In genomic region chr15:82709421-82710207, GRCh38 we compare ENCODE assay signal across 8 cellular contexts. TPM values are rescaled to one million over a fixed set of nuclear protein-coding genes. Genes with fewer than 3 reads are reported as not detected.
A peak's percentile ranks its signal among the peaks of the same experiment; 100 is the strongest.
DNase-seq lines count a peak whose midpoint lies in the region; ATAC-seq and TF ChIP-seq lines count a peak whose summit lies in the region.

Gene AP3B2 (minus strand): TSS chr15:82709875. CDS start chr15:82709706, 169 bp downstream.

- intact Hi-C loops in ascending aorta (cut with DNase I): loop anchor here (2.0 to 5.0 kb wide), 2 partner anchors 39 to 47 kb away; no protein-coding TSS in a partner anchor
- intact Hi-C loops in aorta (cut with DNase I): loop anchor here in 1 of 2 donors (5.0 kb wide), 1 partner anchor 47 kb away; no protein-coding TSS in a partner anchor

- H3K4me1 ChIP-seq in ascending aorta (peaks cover 7 to 11% of the 10 kb centered on the region in 2 donors), hepatocyte (ENCODE audit: insufficient read depth) (peaks cover 4% of the 10 kb centered on the region), aorta (ENCODE audit: control insufficient read depth in 1 of 2, insufficient read depth in 2 of 2, low read length in 2 of 2) (no peaks in the 10 kb centered on the region)

- H3K36me3 ChIP-seq in ascending aorta (no peaks in the 10 kb centered on the region), hepatocyte (replicated peaks; ENCODE audit: insufficient read depth, low read depth) (no peaks in the 10 kb centered on the region), aorta (ENCODE audit: control insufficient read depth in 1 of 2, insufficient read depth in 2 of 2, low read length in 1 of 2) (no peaks in the 10 kb centered on the region)

- peak within 1 kb of the TSS; percentile 98 for H2AFZ ChIP-seq in hepatocyte

- H4K20me1 ChIP-seq in hepatocyte (ENCODE audit: insufficient read depth, poor library complexity, severe bottlenecking): no peaks in the 10 kb centered on the region

- ATAC-seq in HG02798 (IDR thresholded peaks at IDR 0.05; ENCODE audit: poor library complexity, unreplicated experiment) (peak; percentile 89), aorta (ENCODE audit: low FRiP score) (peak; percentile 91)

- H3K27me3 ChIP-seq in ascending aorta: no peaks in the 10 kb centered on the region
- no peaks in the 10 kb centered on the region for H3K27me3 ChIP-seq in hepatocyte
- no peaks in the 10 kb centered on the region for H3K27me3 ChIP-seq in aorta (ENCODE audit: control insufficient read depth in 1 of 2, insufficient read depth in 2 of 2, low read length in 1 of 2)

- TF ChIP-seq CTCF in GM12865 (IDR thresholded peaks at IDR 0.05; ENCODE audit: insufficient read depth, low read depth, low read length, missing control alignments) (no peak), ascending aorta (IDR thresholded peaks at IDR 0.05) (no peak), hepatocyte (IDR thresholded peaks at IDR 0.05; ENCODE audit: poor library complexity) (no peak), retinal pigment epithelial cell (conservative IDR thresholded peaks at IDR 0.05; ENCODE audit: low read depth, low read length) (no peak)

- H3K27ac ChIP-seq in ascending aorta (no peak within 1 kb of the TSS), hepatocyte (peak within 1 kb of the TSS; percentile 72), aorta (ENCODE audit: low read depth in 1 of 2, low read length in 2 of 2) (no peak within 1 kb of the TSS)

- DNase-seq in GM12865 (ENCODE audit: low read depth): peak; percentile 79
- peak; percentile 53 for DNase-seq in NCI-H1436 treated with DMSO at 0.1 percent for 48 hours (lab: John Stamatoyannopoulos, UW)
- DNase-seq in T-helper 22 cell (ENCODE audit: low read depth): peak; percentile 41
- peak in 1 of 2 donors; percentile 71 for DNase-seq in ascending aorta (ENCODE audit: low spot score in 2 of 2)
- DNase-seq in hepatocyte (ENCODE audit: low spot score): peak; percentile 90
- peak; percentile 6 for DNase-seq in retinal pigment epithelial cell (ENCODE audit: low read depth)
- DNase-seq in aorta: peak; percentile 73 to 87

- WGBS in hepatocyte (ENCODE audit: low lambda C conversion rate, missing lambda C conversion rate): under 1% methylated on average over 54 of the region's 95 CpGs
- WGBS in aorta, 2 donors: 0 to 1% methylated on average over 68 to 95 of the region's 95 CpGs

- H3K79me2 ChIP-seq in hepatocyte: no peaks in the 10 kb centered on the region

- peak within 1 kb of the TSS; percentile 100 for H3K4me2 ChIP-seq in hepatocyte

- H3K4me3 ChIP-seq in GM12865 (ENCODE audit: low read depth, low read length) (peak within 1 kb of the TSS; percentile 60), ascending aorta (peak within 1 kb of the TSS; percentile 73 to 74), hepatocyte (peak within 1 kb of the TSS; percentile 100), retinal pigment epithelial cell (ENCODE audit: low read length) (peak within 1 kb of the TSS; percentile 67), aorta (ENCODE audit: low read length in 2 of 2) (peak within 1 kb of the TSS; percentile 36 to 68)

- no peaks in the 10 kb centered on the region for H3K9me3 ChIP-seq in ascending aorta
- no peaks in the 10 kb centered on the region for H3K9me3 ChIP-seq in hepatocyte (ENCODE audit: low read depth)
- H3K9me3 ChIP-seq in aorta (ENCODE audit: control insufficient read depth, low read length): no peaks in the 10 kb centered on the region

- no peaks in the 10 kb centered on the region for H3K9me2 ChIP-seq in hepatocyte (replicated peaks; ENCODE audit: insufficient read depth)

RNA-seq across cellular contexts. Expression of gene AP3B2, which starts in this region (rescaled TPM):
- total RNA-seq in ascending aorta (not detected), hepatocyte (2.3 and 4.5 TPM in 2 replicates), aorta (under 1 TPM; 0.16 to 0.42 TPM)
- polyA plus RNA-seq in hepatocyte (2.9 and 4.1 TPM in 2 replicates), aorta (1 to 10 TPM in 1 of 2 donors, not detected in 1; 1.6 TPM)
